In genomic region chr13:97809576-97809975, GRCh38 we compare ENCODE assay signal across 2 cellular contexts.
TF ChIP-seq lines count a peak whose summit lies in the region.

No MANE protein-coding gene starts in this region.

TF ChIP-seq in HCT116, 20 proteins besides CTCF, POLR2A, EP300 and RAD21 (continued from another document):
- TF ChIP-seq REST (IDR thresholded peaks at IDR 0.05; ENCODE audit: low read depth) (no peak), ZFX (IDR thresholded peaks at IDR 0.05) (no peak), ZBTB33 (IDR thresholded peaks at IDR 0.05; ENCODE audit: extremely low read depth, insufficient replicate concordance, low read length) (no peak), EZH2phosphoT487 (IDR thresholded peaks at IDR 0.05; ENCODE audit: borderline replicate concordance) (no peak), FOSL1 (IDR thresholded peaks at IDR 0.05; ENCODE audit: low read depth) (no peak), CEBPB (IDR thresholded peaks at IDR 0.05; ENCODE audit: low read depth) (no peak), YY1 (IDR thresholded peaks at IDR 0.05; ENCODE audit: extremely low read depth, insufficient replicate concordance, low read depth, low read length) (no peak), JUND (IDR thresholded peaks at IDR 0.05) (no peak), TCF7L2 (IDR thresholded peaks at IDR 0.05; ENCODE audit: borderline replicate concordance, extremely low read depth, insufficient read depth, insufficient read length) (no peak), SRF (IDR thresholded peaks at IDR 0.05; ENCODE audit: low read depth) (no peak), CBX3 (IDR thresholded peaks at IDR 0.05; ENCODE audit: low read depth) (no peak), MAX (IDR thresholded peaks at IDR 0.05) (no peak), ELF1 (IDR thresholded peaks at IDR 0.05; ENCODE audit: borderline replicate concordance, low read depth) (no peak), SIN3A (IDR thresholded peaks at IDR 0.05; ENCODE audit: low read depth) (no peak)
TF ChIP-seq in HCT116: peak in this region for 0.

TF ChIP-seq in neural cell, 6 proteins besides CTCF, POLR2A, EP300 and RAD21 (continued from another document):
- no peak for TF ChIP-seq REST (IDR thresholded peaks at IDR 0.05; ENCODE audit: borderline replicate concordance)
- TF ChIP-seq EZH2 (IDR thresholded peaks at IDR 0.05; ENCODE audit: borderline replicate concordance, insufficient read depth, low read length, poor library complexity, severe bottlenecking) = no peak
- TF ChIP-seq MXI1 (conservative IDR thresholded peaks at IDR 0.05; ENCODE audit: poor library complexity, severe bottlenecking) = no peak
- no peak for TF ChIP-seq TAF1 (IDR thresholded peaks at IDR 0.05; ENCODE audit: low read depth)
TF ChIP-seq in neural cell: peak in this region for 0.
